ENCODE assay signal across 27 cellular contexts in the genomic region with DNA sequence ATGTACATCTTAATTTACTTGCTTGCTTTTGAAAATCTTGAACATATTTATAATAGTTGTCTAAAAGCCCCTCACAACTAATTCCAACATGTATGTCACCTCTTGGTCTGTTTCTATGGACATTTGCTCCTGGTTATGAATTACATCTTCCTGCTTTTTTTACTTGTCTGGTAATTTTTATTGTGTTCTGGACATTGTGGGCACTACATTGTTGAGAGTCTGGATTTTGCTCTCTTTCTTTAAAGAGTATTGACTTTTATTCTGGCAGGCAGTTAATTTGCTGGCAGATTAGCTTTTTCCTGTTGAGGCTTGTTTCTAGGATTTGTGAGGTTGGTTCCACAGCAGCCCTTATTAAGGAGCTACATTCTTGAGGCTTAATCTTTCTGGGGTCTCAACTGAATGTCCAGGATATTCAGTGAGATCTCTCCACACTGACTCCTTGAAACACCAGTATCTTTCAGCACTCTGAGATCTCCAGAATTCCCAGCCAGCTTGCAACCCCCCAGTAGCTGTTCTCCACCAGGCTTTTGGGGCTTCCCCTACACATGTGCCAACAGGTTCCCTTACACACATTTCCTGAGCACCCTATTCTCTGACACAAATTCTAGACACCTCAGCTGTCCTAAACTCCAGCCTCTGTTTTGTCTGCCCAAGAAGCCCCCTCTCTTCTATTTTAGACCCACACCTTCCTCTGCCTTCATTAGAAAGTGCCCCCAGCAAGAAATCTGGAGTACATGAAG.
"Had no signal": no experiment of that assay in that cellular context is flagged by ENCODE, and none has a peak within 500 bp of the region (broad histone marks: within the 10 kb centered on the region; RNA-seq: fewer than 3 reads in every experiment).

No MANE protein-coding gene starts in this region.

- H3K27me3 ChIP-seq: pancreas, stomach, testis, thyroid gland, transverse colon, upper lobe of left lung, vagina had no signal

- H3K4me3 ChIP-seq: left ventricle myocardium inferior, lung, pancreas, prostate gland, skin epidermis, stomach, testis, thyroid gland, transverse colon, upper lobe of left lung, vagina had no signal

- H3K27ac ChIP-seq: left ventricle myocardium inferior, pancreas, prostate gland, skin epidermis, stomach, testis, thyroid gland, transverse colon, upper lobe of left lung, vagina had no signal

- H3K9me3 ChIP-seq: pancreas, prostate gland, stomach, testis, thyroid gland, transverse colon, upper lobe of left lung, vagina had no signal

- H3K36me3 ChIP-seq: prostate gland, thyroid gland had no signal

- H3K4me3 Mint-ChIP-seq: immature natural killer cell; naive thymus-derived CD8-positive, alpha-beta T cell; nephron; neural crest cell; stimulated activated naive B cell treated with anti-CD40 and anti-IgM and Interleukin-4, amounts not matched to agents 10 μg/mL and 1 μg/mL and 100 μg/mL, for 72 hours had no signal

- ATAC-seq: naive thymus-derived CD8-positive, alpha-beta T cell; pancreas; right cardiac atrium; sciatic nerve; stimulated activated naive B cell treated with anti-CD40 and anti-IgM and Interleukin-4, amounts not matched to agents 10 μg/mL and 1 μg/mL and 100 μg/mL, for 72 hours; stimulated activated naive CD8-positive, alpha-beta T cell treated with anti-CD3 and anti-CD28 coated beads, Interleukin-15, Interleukin-2, amounts not matched to agents 100 U/mL and 50 U/mL, for 24 hours had no signal

- H3K27ac Mint-ChIP-seq: immature natural killer cell; nephron; stimulated activated naive B cell treated with anti-CD40 and anti-IgM and Interleukin-4, amounts not matched to agents 10 μg/mL and 1 μg/mL and 100 μg/mL, for 72 hours had no signal

- H3K27me3 Mint-ChIP-seq: naive thymus-derived CD8-positive, alpha-beta T cell; stimulated activated naive B cell treated with anti-CD40 and anti-IgM and Interleukin-4, amounts not matched to agents 10 μg/mL and 1 μg/mL and 100 μg/mL, for 72 hours had no signal

- H3K4me1 Mint-ChIP-seq: immature natural killer cell; naive thymus-derived CD8-positive, alpha-beta T cell; nephron; neural crest cell; stimulated activated naive B cell treated with anti-CD40 and anti-IgM and Interleukin-4, amounts not matched to agents 10 μg/mL and 1 μg/mL and 100 μg/mL, for 72 hours had no signal

- H3K4me1 ChIP-seq: left ventricle myocardium inferior, pancreas, prostate gland, stomach, thyroid gland, transverse colon, upper lobe of left lung, vagina had no signal

- H3K9me3 Mint-ChIP-seq: neural crest cell had no signal

- DNase-seq: immature natural killer cell; left ventricle myocardium inferior; mesenchymal stem cell; naive thymus-derived CD8-positive, alpha-beta T cell; nucleus accumbens; pancreas; posterior cingulate gyrus; retina; right cardiac atrium; stimulated activated CD4-positive, alpha-beta T cell treated with anti-CD3 and anti-CD28 coated beads, Interleukin-12 subunit alpha, Interleukin-12 subunit beta, amount 100 ng/mL, for 4 hours; stimulated activated CD4-positive, alpha-beta T cell treated with anti-CD3 and anti-CD28 coated beads, Interleukin-15, amount 100 ng/mL, for 24 hours; stimulated activated CD4-positive, alpha-beta T cell treated with anti-CD3 and anti-CD28 coated beads, Interleukin-2, amount 100 ng/mL, for 24 hours; stimulated activated CD4-positive, alpha-beta T cell treated with anti-CD3 and anti-CD28 coated beads, Interleukin-4, amount 100 ng/mL, for 1 hour; stimulated activated naive B cell treated with anti-CD40 and anti-IgM and Interleukin-4, amounts not matched to agents 10 μg/mL and 1 μg/mL and 100 μg/mL, for 72 hours; stimulated activated naive CD8-positive, alpha-beta T cell treated with anti-CD3 and anti-CD28 coated beads, Interleukin-15, Interleukin-2, amounts not matched to agents 100 U/mL and 50 U/mL, for 24 hours; stomach; testis; thyroid gland; transverse colon; upper lobe of left lung had no signal
